In the genomic region with DNA sequence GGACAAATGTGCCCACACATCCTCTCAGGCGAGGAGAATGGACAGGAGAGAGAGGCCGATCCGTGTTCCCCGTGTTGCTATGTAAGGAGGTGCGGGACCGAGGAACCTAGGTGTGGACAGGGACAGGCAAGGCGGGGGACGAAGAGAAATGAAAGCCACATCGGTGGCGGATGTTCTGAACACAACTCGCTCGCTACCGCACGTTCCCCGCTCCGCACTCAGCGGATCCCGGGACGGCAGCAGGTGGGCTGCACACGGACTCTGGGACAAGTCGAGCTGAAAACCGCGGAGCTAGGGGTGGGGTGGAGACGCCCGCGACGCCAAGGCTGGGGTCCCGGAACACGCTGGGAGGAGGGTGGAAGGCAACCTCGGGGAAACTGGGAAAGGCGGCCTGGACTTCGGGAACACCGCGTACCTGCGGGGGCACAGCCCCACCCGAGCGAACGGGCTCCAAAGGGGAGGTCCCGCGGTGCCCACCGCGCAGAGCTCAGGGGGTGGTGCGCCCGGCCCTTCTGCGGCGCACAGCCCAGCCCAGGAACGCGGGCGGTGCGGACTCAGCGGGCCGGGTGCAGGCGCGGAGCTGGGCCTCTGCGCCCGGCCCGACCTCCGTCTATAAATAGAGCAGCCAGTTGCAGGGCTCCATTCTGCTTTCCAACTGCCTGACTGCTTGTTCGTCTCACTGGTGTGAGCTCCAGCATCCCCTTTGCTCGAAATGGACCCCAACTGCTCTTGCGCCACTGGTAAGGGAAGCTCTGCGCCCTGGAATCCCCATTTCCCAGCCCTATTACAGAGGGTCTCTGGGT, we compare ENCODE assay signal across 8 cellular contexts. TPM values are rescaled to one million over a fixed set of nuclear protein-coding genes. Genes with fewer than 3 reads are reported as not detected.
DNase-seq lines count a peak whose midpoint lies in the region; ATAC-seq and TF ChIP-seq lines count a peak whose summit lies in the region.

Gene MT1E, plus strand, starts transcription at position 642 of the 803 bp plus-strand sequence. Its CDS starts 71 bp downstream, at position 713.

- POLR2A ChIA-PET in activated CD4-positive, alpha-beta T cell treated with anti-CD3 and anti-CD28 coated beads, Interleukin-2, amount 10 ng/mL, durations not matched to agents 7 days and 5 days (lab: Charles Lee): interaction anchor here (0.7 to 1.3 kb wide), 3 partner anchors 15 to 51 kb away, joined by 3 to 5 read pairs (median 3); partner anchors contain the start of gene MT2A

- H3K9me3 Mint-ChIP-seq in activated CD4-positive, alpha-beta T cell treated with anti-CD3 and anti-CD28 coated beads, Interleukin-2, amount 10 ng/mL, durations not matched to agents 7 days and 5 days: no peaks in the 10 kb centered on the region

- in situ Hi-C loops in GM13977 (cut with MboI; ENCODE audit: low pct_unique_long_range_greater_than_20kb, low sequenced_read_pairs, unreplicated experiment): no loop called here

- ATAC-seq in GM18867 (IDR thresholded peaks at IDR 0.05; ENCODE audit: unreplicated experiment): peak; percentile 67

- CTCF ChIA-PET in activated CD4-positive, alpha-beta T cell treated with anti-CD3 and anti-CD28 coated beads, Interleukin-2, amount 10 ng/mL, durations not matched to agents 7 days and 5 days (lab: Charles Lee): interaction anchor here (0.8 to 3.3 kb wide), 6 partner anchors 11 to 79 kb away, joined by 3 to 11 read pairs (median 3); no protein-coding TSS in a partner anchor

- DNase-seq in HuH-7 (ENCODE audit: low spot score) (peak; percentile 55), medulla oblongata (ENCODE audit: extremely low spot score) (peak; percentile 68), GM13977 (ENCODE audit: low spot score) (no peak), GM19240 (ENCODE audit: insufficient read length, low spot score) (no peak)
- DNase-seq in activated CD4-positive, alpha-beta T cell treated with anti-CD3 and anti-CD28 coated beads, Interleukin-2, amount 10 ng/mL, durations not matched to agents 7 days and 5 days: peak; percentile 76
- peak; percentile 42 to 59 (median 53) for DNase-seq in stimulated activated CD4-positive, alpha-beta T cell treated with anti-CD3 and anti-CD28 coated beads, TNF-alpha, amount 100 ng/mL, for 48 hours (ENCODE audit: low read depth in 3 of 3)

- peak within 1 kb of the TSS; percentile 85 for H3K9ac ChIP-seq in endocrine pancreas (ENCODE audit: control insufficient read depth, insufficient read depth, low read length)

- H3K36me3 ChIP-seq in endocrine pancreas (ENCODE audit: control insufficient read depth, insufficient read depth, low read length): no peaks in the 10 kb centered on the region

- no peaks in the 10 kb centered on the region for H3K9me3 ChIP-seq in endocrine pancreas (ENCODE audit: control insufficient read depth, low read length)

- H3K4me3 ChIP-seq in endocrine pancreas (ENCODE audit: control insufficient read depth, insufficient read depth, low read length): peak within 1 kb of the TSS; percentile 19

- H3K27me3 ChIP-seq in endocrine pancreas (ENCODE audit: control insufficient read depth, insufficient read depth, low read length): no peaks in the 10 kb centered on the region

- peak within 1 kb of the TSS; percentile 90 for H3K4me3 Mint-ChIP-seq in activated CD4-positive, alpha-beta T cell treated with anti-CD3 and anti-CD28 coated beads, Interleukin-2, amount 10 ng/mL, durations not matched to agents 7 days and 5 days

- H3K4me1 Mint-ChIP-seq in activated CD4-positive, alpha-beta T cell treated with anti-CD3 and anti-CD28 coated beads, Interleukin-2, amount 10 ng/mL, durations not matched to agents 7 days and 5 days: peaks cover 26% of the 10 kb centered on the region

- H3K36me3 Mint-ChIP-seq in activated CD4-positive, alpha-beta T cell treated with anti-CD3 and anti-CD28 coated beads, Interleukin-2, amount 10 ng/mL, durations not matched to agents 7 days and 5 days (ENCODE audit: low read depth): no peaks in the 10 kb centered on the region

- peak within 1 kb of the TSS; percentile 94 for H3K27ac Mint-ChIP-seq in activated CD4-positive, alpha-beta T cell treated with anti-CD3 and anti-CD28 coated beads, Interleukin-2, amount 10 ng/mL, durations not matched to agents 7 days and 5 days

- peaks cover 21% of the 10 kb centered on the region for H3K27me3 Mint-ChIP-seq in activated CD4-positive, alpha-beta T cell treated with anti-CD3 and anti-CD28 coated beads, Interleukin-2, amount 10 ng/mL, durations not matched to agents 7 days and 5 days

- no peaks in the 10 kb centered on the region for H3K4me1 ChIP-seq in endocrine pancreas (ENCODE audit: control insufficient read depth, insufficient read depth, low read length)

- TF ChIP-seq CTCF in GM13977 (IDR thresholded peaks at IDR 0.05; ENCODE audit: extremely low read depth, insufficient read depth, missing control alignments): no peak

RNA-seq across cellular contexts. Expression of gene MT1E, which starts in this region (rescaled TPM):
- 100 to 1,000 TPM; 100 to 154 TPM for total RNA-seq in activated CD4-positive, alpha-beta T cell treated with anti-CD3 and anti-CD28 coated beads, Interleukin-2, amount 10 ng/mL, durations not matched to agents 7 days and 5 days

Comparison
In these comparisons a context has a peak if more than half of its experiments do, and no peak if none do; other contexts are left out.
1. DNase-seq: peak in HuH-7 (single experiment), activated CD4-positive, alpha-beta T cell treated with anti-CD3 and anti-CD28 coated beads, Interleukin-2, amount 10 ng/mL, durations not matched to agents 7 days and 5 days (single experiment), medulla oblongata (single experiment) and stimulated activated CD4-positive, alpha-beta T cell treated with anti-CD3 and anti-CD28 coated beads, TNF-alpha, amount 100 ng/mL, for 48 hours (3 of 3); none in GM13977 (single experiment) and GM19240 (single experiment).